In genomic region chr2:28390857-28391563, GRCh38 we compare ENCODE assay signal across 8 cellular contexts. TPM values are rescaled to one million over a fixed set of nuclear protein-coding genes. Genes with fewer than 3 reads are reported as not detected.
DNase-seq lines count a peak whose midpoint lies in the region; ATAC-seq and TF ChIP-seq lines count a peak whose summit lies in the region.

No MANE protein-coding gene starts in this region.

- in situ Hi-C loops in KBM-7 (cut with MboI; ENCODE audit: low pct_unique_long_range_greater_than_20kb, low sequenced_read_pairs) = no loop called here

- H3K4me3 ChIP-seq in HEK293 (ENCODE audit: low read depth, low read length) (peak overlapping the region; percentile 84), fibroblast of pulmonary artery (replicated peaks; ENCODE audit: low read depth, low read length) (peak overlapping the region; percentile 63)

- POLR2A ChIA-PET in HEK293 (lab: Yijun Ruan, JAX) (interaction anchor here (0.7 to 1.9 kb wide), 6 partner anchors 10 to 231 kb away, joined by 3 to 6 read pairs (median 4); no protein-coding TSS in a partner anchor), WTC11 (lab: Charles Lee) (interaction anchor here (0.6 to 1.0 kb wide), 5 partner anchors 8 to 703 kb away, joined by 3 to 7 read pairs (median 4); no protein-coding TSS in a partner anchor)
- POLR2A ChIA-PET in naive thymus-derived CD8-positive, alpha-beta T cell (lab: Charles Lee) = interaction anchor here (0.6 to 3.0 kb wide), 7 partner anchors 13 to 365 kb away, joined by 3 to 37 read pairs (median 3); no protein-coding TSS in a partner anchor

- H3K36me3 ChIP-seq in HEK293 (ENCODE audit: control insufficient read depth in 2 of 2, insufficient read depth in 1 of 2, low read length in 2 of 2) = no peaks in the 10 kb centered on the region

- TF ChIP-seq CTCF in HEK293 (tag by site-specific recombination; IDR thresholded peaks at IDR 0.05) (no peak), WTC11 (IDR thresholded peaks at IDR 0.05) (no peak), fibroblast of pulmonary artery (IDR thresholded peaks at IDR 0.05; ENCODE audit: low read length, missing control alignments) (no peak)

- ATAC-seq in WTC11 (no peak), HG03354 (IDR thresholded peaks at IDR 0.05; ENCODE audit: poor library complexity, severe bottlenecking, unreplicated experiment) (no peak)
- ATAC-seq in naive thymus-derived CD8-positive, alpha-beta T cell = no peak

- H3K27me3 Mint-ChIP-seq in WTC11 (ENCODE audit: low read depth) = peaks cover 50% of the 10 kb centered on the region
- H3K27me3 Mint-ChIP-seq in naive thymus-derived CD8-positive, alpha-beta T cell = peaks cover 0 to 2% (median 0%) of the 10 kb centered on the region in 5 donors

- CTCF ChIA-PET in HEK293 (lab: Yijun Ruan, JAX) = interaction anchor here (0.6 to 1.0 kb wide), 7 partner anchors 9 to 687 kb away, joined by 3 to 5 read pairs (median 3); no protein-coding TSS in a partner anchor
- CTCF ChIA-PET in WTC11 (lab: Charles Lee) = interaction anchor here (0.7 to 1.4 kb wide), 5 partner anchors 10 to 176 kb away, joined by 3 to 5 read pairs (median 3); no protein-coding TSS in a partner anchor

- peaks cover 18% of the 10 kb centered on the region for H3K4me1 Mint-ChIP-seq in WTC11
- H3K4me1 Mint-ChIP-seq in naive thymus-derived CD8-positive, alpha-beta T cell = peaks cover 11 to 32% (median 17%) of the 10 kb centered on the region in 4 donors

- H3K9me3 ChIP-seq in HEK293 (ENCODE audit: control insufficient read depth, insufficient read depth, low read depth, low read length) = no peaks in the 10 kb centered on the region

- peak; percentile 50 for DNase-seq in D341Med (ENCODE audit: low spot score)
- DNase-seq in WTC11 (ENCODE audit: low spot score) = peak; percentile 51
- peak; percentile 93 for DNase-seq in fibroblast of pulmonary artery (ENCODE audit: low read depth)
- no peak for DNase-seq in naive thymus-derived CD8-positive, alpha-beta T cell
- no peak for DNase-seq in KBM-7
- DNase-seq in HPDE6-E6E7 (ENCODE audit: extremely low spot score) = no peak

- H3K4me1 ChIP-seq in HEK293 (ENCODE audit: control insufficient read depth, insufficient read depth, low read length) = peaks cover 8% of the 10 kb centered on the region

- peak overlapping the region; percentile 77 for H3K4me3 Mint-ChIP-seq in WTC11
- peak overlapping the region in 9 of 10 donors; percentile 78 to 92 (median 88) for H3K4me3 Mint-ChIP-seq in naive thymus-derived CD8-positive, alpha-beta T cell

- H3K9me3 Mint-ChIP-seq in WTC11 = no peaks in the 10 kb centered on the region
- peaks cover 0 to 1% (median 0%) of the 10 kb centered on the region in 9 donors for H3K9me3 Mint-ChIP-seq in naive thymus-derived CD8-positive, alpha-beta T cell

- H3K27ac Mint-ChIP-seq in WTC11 = no peak overlapping the region
- H3K27ac Mint-ChIP-seq in naive thymus-derived CD8-positive, alpha-beta T cell = peak overlapping the region; percentile 82 to 98 (median 94)

- peak overlapping the region; percentile 97; the same call in 1 of the 2 replicates for H3K27ac ChIP-seq in HEK293 (ENCODE audit: extremely low read depth, low read depth, low read length)

- H3K36me3 Mint-ChIP-seq in WTC11 = no peaks in the 10 kb centered on the region
- peaks cover 0 to 2% (median 0%) of the 10 kb centered on the region in 3 donors for H3K36me3 Mint-ChIP-seq in naive thymus-derived CD8-positive, alpha-beta T cell

TF ChIP-seq in HEK293, 187 proteins besides CTCF, POLR2A, EP300 and RAD21 (continues in another document):
- TF ChIP-seq ZBTB26 (tag by site-specific recombination; optimal IDR thresholded peaks at IDR 0.05) (peak; percentile 73), SP7 (tag by site-specific recombination; IDR thresholded peaks at IDR 0.05) (0 out of 2 replicates have a peak, but pooled peaks have one; percentile 10), ZFHX2 (tag by site-specific recombination; conservative IDR thresholded peaks at IDR 0.05) (no peak), SP3 (tag by site-specific recombination; IDR thresholded peaks at IDR 0.05) (peak; percentile 9; the same call in 1 of the 2 replicates), ZBTB6 (tag by site-specific recombination; IDR thresholded peaks at IDR 0.05) (0 out of 2 replicates have a peak, but pooled peaks have one; percentile 34), ZIC2 (tag by site-specific recombination; IDR thresholded peaks at IDR 0.05) (peak; percentile 23; the same call in 1 of the 2 replicates), ZBTB21 (tag by site-specific recombination; IDR thresholded peaks at IDR 0.05) (0 out of 2 replicates have a peak, but pooled peaks have one; percentile 23)

TF ChIP-seq in WTC11, 78 proteins besides CTCF, POLR2A, EP300 and RAD21:
- TF ChIP-seq, protein P1, sequence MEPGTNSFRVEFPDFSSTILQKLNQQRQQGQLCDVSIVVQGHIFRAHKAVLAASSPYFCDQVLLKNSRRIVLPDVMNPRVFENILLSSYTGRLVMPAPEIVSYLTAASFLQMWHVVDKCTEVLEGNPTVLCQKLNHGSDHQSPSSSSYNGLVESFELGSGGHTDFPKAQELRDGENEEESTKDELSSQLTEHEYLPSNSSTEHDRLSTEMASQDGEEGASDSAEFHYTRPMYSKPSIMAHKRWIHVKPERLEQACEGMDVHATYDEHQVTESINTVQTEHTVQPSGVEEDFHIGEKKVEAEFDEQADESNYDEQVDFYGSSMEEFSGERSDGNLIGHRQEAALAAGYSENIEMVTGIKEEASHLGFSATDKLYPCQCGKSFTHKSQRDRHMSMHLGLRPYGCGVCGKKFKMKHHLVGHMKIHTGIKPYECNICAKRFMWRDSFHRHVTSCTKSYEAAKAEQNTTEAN (CRISPR knock-in tag; IDR thresholded peaks at IDR 0.05) = 0 out of 2 replicates have a peak, but pooled peaks have one; percentile 35
- TF ChIP-seq GABPB1 (CRISPR knock-in tag; IDR thresholded peaks at IDR 0.05) = no peak
- TF ChIP-seq GTF2I (CRISPR knock-in tag; conservative IDR thresholded peaks at IDR 0.05) = peak; percentile 85
- TF ChIP-seq, protein P2, sequence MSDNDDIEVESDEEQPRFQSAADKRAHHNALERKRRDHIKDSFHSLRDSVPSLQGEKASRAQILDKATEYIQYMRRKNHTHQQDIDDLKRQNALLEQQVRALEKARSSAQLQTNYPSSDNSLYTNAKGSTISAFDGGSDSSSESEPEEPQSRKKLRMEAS (CRISPR knock-in tag; IDR thresholded peaks at IDR 0.05) = peak; percentile 61; the same call in 1 of the 2 replicates
- 0 out of 2 replicates have a peak, but pooled peaks have one; percentile 46 for TF ChIP-seq FOXJ3 (CRISPR knock-in tag; IDR thresholded peaks at IDR 0.05; ENCODE audit: borderline replicate concordance)
- no peak for TF ChIP-seq ATF6 (CRISPR knock-in tag; IDR thresholded peaks at IDR 0.05)
- TF ChIP-seq FOXK1 (CRISPR knock-in tag; IDR thresholded peaks at IDR 0.05) = 0 out of 2 replicates have a peak, but pooled peaks have one; percentile 16
- no peak; the same call in 1 of the 2 replicates for TF ChIP-seq HMGXB4 (CRISPR knock-in tag; IDR thresholded peaks at IDR 0.05)
- TF ChIP-seq NR1H2 (CRISPR knock-in tag; IDR thresholded peaks at IDR 0.05) = 0 out of 2 replicates have a peak, but pooled peaks have one; percentile 35
- TF ChIP-seq, protein P3, sequence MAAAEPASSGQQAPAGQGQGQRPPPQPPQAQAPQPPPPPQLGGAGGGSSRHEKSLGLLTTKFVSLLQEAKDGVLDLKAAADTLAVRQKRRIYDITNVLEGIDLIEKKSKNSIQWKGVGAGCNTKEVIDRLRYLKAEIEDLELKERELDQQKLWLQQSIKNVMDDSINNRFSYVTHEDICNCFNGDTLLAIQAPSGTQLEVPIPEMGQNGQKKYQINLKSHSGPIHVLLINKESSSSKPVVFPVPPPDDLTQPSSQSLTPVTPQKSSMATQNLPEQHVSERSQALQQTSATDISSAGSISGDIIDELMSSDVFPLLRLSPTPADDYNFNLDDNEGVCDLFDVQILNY (CRISPR knock-in tag; IDR thresholded peaks at IDR 0.05) = no peak

RNA-seq across cellular contexts. Expression of gene FOSL2, which starts 1.6 kb away (rescaled TPM):
- 3.9 to 4.5 TPM (median 4.0 TPM) in 3 replicates for total RNA-seq in WTC11 (2021)
- 1 to 10 TPM; 1.2 to 1.6 TPM for total RNA-seq in naive thymus-derived CD8-positive, alpha-beta T cell
- polyA plus RNA-seq in naive thymus-derived CD8-positive, alpha-beta T cell = 1 to 10 TPM in 1 of 3 donors, under 1 TPM in 2; 0.46 to 6.5 (median 0.85) TPM

Comparison
In these comparisons a context has a peak if more than half of its experiments do, and no peak if none do; other contexts are left out.
1. DNase-seq: peak in D341Med (single experiment), WTC11 (single experiment) and fibroblast of pulmonary artery (single experiment); none in naive thymus-derived CD8-positive, alpha-beta T cell (0 of 10), KBM-7 (single experiment) and HPDE6-E6E7 (single experiment).